Comparison of ENCODE assay signal across 1 cellular context in the genomic region with DNA sequence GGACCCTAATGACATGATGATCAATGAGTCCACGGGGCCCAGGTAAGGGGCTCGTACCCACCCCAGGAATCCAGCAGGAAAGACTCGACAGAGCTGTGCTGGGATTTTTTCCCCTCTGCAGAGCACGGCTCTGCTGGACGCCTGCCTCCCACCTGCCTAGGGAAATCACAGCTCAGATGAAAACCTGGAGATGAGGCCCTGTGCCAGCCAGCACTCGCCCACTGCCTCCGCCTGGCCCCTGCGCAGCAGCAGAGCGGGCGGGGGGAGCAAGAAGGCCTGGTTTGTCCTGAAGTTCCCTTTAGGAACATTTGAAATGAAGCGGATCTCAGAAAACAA.
TF ChIP-seq lines count a peak whose summit lies in the region.

No MANE protein-coding gene starts in this region.

TF ChIP-seq in SK-N-SH treated with all-trans-retinoic acid at 6 μM for 48 hours, 23 proteins besides CTCF, POLR2A, EP300 and RAD21 (continued from another document):
- no peak for TF ChIP-seq OSR1 (CRISPR knock-in tag; IDR thresholded peaks at IDR 0.05)
- TF ChIP-seq ISL1 (CRISPR knock-in tag; IDR thresholded peaks at IDR 0.05): no peak
